ENCODE assay signal across 8 cellular contexts in the genomic region with DNA sequence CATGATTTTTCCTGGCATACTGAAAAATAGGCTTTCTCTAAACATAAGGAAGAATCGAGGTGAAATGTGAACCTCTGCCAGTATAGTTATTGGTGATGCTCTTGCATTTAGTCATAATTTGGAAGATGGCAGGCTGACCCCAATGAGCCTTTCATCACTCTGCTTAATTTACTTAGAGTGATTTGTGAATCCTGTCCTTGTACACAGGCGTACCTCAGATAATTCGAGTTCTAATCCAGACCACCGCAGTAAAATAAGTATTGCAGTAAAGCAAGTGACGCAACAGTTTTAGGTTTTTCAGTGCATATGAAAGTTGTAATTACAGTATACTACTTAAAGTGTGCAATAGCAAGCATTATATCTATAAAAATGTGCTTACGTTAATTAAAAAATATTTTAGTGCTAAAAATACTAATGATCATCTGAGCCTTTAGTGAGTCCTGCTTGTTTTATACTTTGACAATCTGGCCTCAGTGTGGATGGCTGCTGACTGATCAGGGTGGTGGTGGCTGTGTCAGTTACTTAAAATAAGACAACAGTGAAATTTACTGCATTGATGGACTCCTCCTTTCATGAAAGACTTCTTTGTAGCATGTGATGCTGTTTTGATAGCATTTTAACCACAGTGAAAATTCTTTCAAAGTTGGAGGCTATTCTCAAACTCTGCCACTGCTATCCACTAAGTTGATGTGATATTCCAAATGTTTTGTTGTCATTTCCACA. TPM values are rescaled to one million over a fixed set of nuclear protein-coding genes. Genes with fewer than 3 reads are reported as not detected.
DNase-seq lines count a peak whose midpoint lies in the region.

No MANE protein-coding gene starts in this region.

- H3K27me3 Mint-ChIP-seq in activated T-helper 2 cell treated with anti-CD3 and anti-CD28 coated beads, Interferon-gamma antibody, Interleukin-2, Interleukin-4, amounts not matched to agents 10 μg/mL and 5 μg/mL and 100 μg/mL, durations not matched to agents 14 hours and 24 hours and 36 hours (ENCODE audit: low read depth), result no peaks in the 10 kb centered on the region

- intact Hi-C loops in activated T-helper 2 cell treated with anti-CD3 and anti-CD28 coated beads, Interferon-gamma antibody, Interleukin-2, Interleukin-4, amounts not matched to agents 10 μg/mL and 5 μg/mL and 100 μg/mL, durations not matched to agents 14 hours and 24 hours and 36 hours (cut with micrococcal nuclease), result loop anchor here (10.0 kb wide), 1 partner anchor 679 kb away; the partner anchor contains the start of genes HSF2BP and RRP1B

- peaks cover 2% of the 10 kb centered on the region for H3K36me3 ChIP-seq in iPS-15b (ENCODE audit: control insufficient read depth, insufficient read depth, low read length)
- H3K36me3 ChIP-seq in stomach smooth muscle (ENCODE audit: control insufficient read depth in 2 of 2, insufficient read depth in 2 of 2, low read length in 2 of 2), result peaks cover 0 to 5% of the 10 kb centered on the region in 2 donors

- H3K9ac ChIP-seq in iPS-15b (ENCODE audit: low read depth, low read length) (peak overlapping the region; percentile 94), stomach smooth muscle (ENCODE audit: low read length in 2 of 2) (peak overlapping the region; percentile 83 to 85)

- peak overlapping the region; percentile 97 for H3K27ac ChIP-seq in stomach smooth muscle (ENCODE audit: low read length)

- H3K4me1 ChIP-seq in iPS-15b (ENCODE audit: control insufficient read depth, insufficient read depth, low read length) (peaks cover 9% of the 10 kb centered on the region), stomach smooth muscle (ENCODE audit: control insufficient read depth, insufficient read depth, low read length) (peaks cover 14% of the 10 kb centered on the region)

- peak; percentile 42 for DNase-seq in NCI-H82 (lab: John Stamatoyannopoulos, UW)
- DNase-seq in NCI-H82 treated with DMSO at 0.1 percent for 48 hours (lab: John Stamatoyannopoulos, UW; ENCODE audit: unreplicated experiment), result no peak
- no peak for DNase-seq in activated T-helper 2 cell treated with anti-CD3 and anti-CD28 coated beads, Interferon-gamma antibody, Interleukin-2, Interleukin-4, amounts not matched to agents 10 μg/mL and 5 μg/mL and 100 μg/mL, durations not matched to agents 14 hours and 24 hours and 36 hours (ENCODE audit: low spot score)
- DNase-seq in CD1c-positive myeloid dendritic cell (ENCODE audit: extremely low spot score), result no peak
- no peak for DNase-seq in amygdala (lab: John Stamatoyannopoulos, UW)
- no peak for DNase-seq in NCI-H226

- H3K36me3 Mint-ChIP-seq in activated T-helper 2 cell treated with anti-CD3 and anti-CD28 coated beads, Interferon-gamma antibody, Interleukin-2, Interleukin-4, amounts not matched to agents 10 μg/mL and 5 μg/mL and 100 μg/mL, durations not matched to agents 14 hours and 24 hours and 36 hours (ENCODE audit: low read depth), result peaks cover 25% of the 10 kb centered on the region

- no peaks in the 10 kb centered on the region for H3K9me3 Mint-ChIP-seq in activated T-helper 2 cell treated with anti-CD3 and anti-CD28 coated beads, Interferon-gamma antibody, Interleukin-2, Interleukin-4, amounts not matched to agents 10 μg/mL and 5 μg/mL and 100 μg/mL, durations not matched to agents 14 hours and 24 hours and 36 hours

- H3K4me3 ChIP-seq in iPS-15b (ENCODE audit: low read depth, low read length), result peak overlapping the region; percentile 89
- H3K4me3 ChIP-seq in stomach smooth muscle (ENCODE audit: low read length in 2 of 2), result peak overlapping the region; percentile 75 to 82

- H3K9me3 ChIP-seq in iPS-15b (ENCODE audit: control insufficient read depth, insufficient read depth, low read length), result no peaks in the 10 kb centered on the region
- H3K9me3 ChIP-seq in stomach smooth muscle (ENCODE audit: control insufficient read depth in 2 of 2, low read length in 2 of 2), result peaks cover 0 to 2% of the 10 kb centered on the region in 2 donors

- peak overlapping the region; percentile 87 for H3K4me3 Mint-ChIP-seq in activated T-helper 2 cell treated with anti-CD3 and anti-CD28 coated beads, Interferon-gamma antibody, Interleukin-2, Interleukin-4, amounts not matched to agents 10 μg/mL and 5 μg/mL and 100 μg/mL, durations not matched to agents 14 hours and 24 hours and 36 hours (ENCODE audit: low read depth)

- H3K27me3 ChIP-seq in iPS-15b (ENCODE audit: control insufficient read depth, insufficient read depth, low read length) (no peaks in the 10 kb centered on the region), stomach smooth muscle (ENCODE audit: control insufficient read depth in 1 of 2, insufficient read depth in 2 of 2, low read length in 2 of 2) (no peaks in the 10 kb centered on the region)

- peaks cover 29% of the 10 kb centered on the region for H3K4me1 Mint-ChIP-seq in activated T-helper 2 cell treated with anti-CD3 and anti-CD28 coated beads, Interferon-gamma antibody, Interleukin-2, Interleukin-4, amounts not matched to agents 10 μg/mL and 5 μg/mL and 100 μg/mL, durations not matched to agents 14 hours and 24 hours and 36 hours (ENCODE audit: low read depth)

- peak overlapping the region; percentile 90 for H3K27ac Mint-ChIP-seq in activated T-helper 2 cell treated with anti-CD3 and anti-CD28 coated beads, Interferon-gamma antibody, Interleukin-2, Interleukin-4, amounts not matched to agents 10 μg/mL and 5 μg/mL and 100 μg/mL, durations not matched to agents 14 hours and 24 hours and 36 hours

RNA-seq across cellular contexts. Expression of gene PKNOX1, which starts 1.7 kb away (rescaled TPM):
- total RNA-seq in activated T-helper 2 cell treated with anti-CD3 and anti-CD28 coated beads, Interferon-gamma antibody, Interleukin-2, Interleukin-4, amounts not matched to agents 10 μg/mL and 5 μg/mL and 100 μg/mL, durations not matched to agents 14 hours and 24 hours and 36 hours, result 25.6 and 26.9 TPM in 2 replicates

RNA-seq across cellular contexts. Expression of gene ERVH48-1, which starts 50.6 kb away (rescaled TPM):
- total RNA-seq in activated T-helper 2 cell treated with anti-CD3 and anti-CD28 coated beads, Interferon-gamma antibody, Interleukin-2, Interleukin-4, amounts not matched to agents 10 μg/mL and 5 μg/mL and 100 μg/mL, durations not matched to agents 14 hours and 24 hours and 36 hours, result 0.21 and 0.30 TPM in 2 replicates
